Comparison of ENCODE assay signal across 25 cellular contexts in the genomic region with DNA sequence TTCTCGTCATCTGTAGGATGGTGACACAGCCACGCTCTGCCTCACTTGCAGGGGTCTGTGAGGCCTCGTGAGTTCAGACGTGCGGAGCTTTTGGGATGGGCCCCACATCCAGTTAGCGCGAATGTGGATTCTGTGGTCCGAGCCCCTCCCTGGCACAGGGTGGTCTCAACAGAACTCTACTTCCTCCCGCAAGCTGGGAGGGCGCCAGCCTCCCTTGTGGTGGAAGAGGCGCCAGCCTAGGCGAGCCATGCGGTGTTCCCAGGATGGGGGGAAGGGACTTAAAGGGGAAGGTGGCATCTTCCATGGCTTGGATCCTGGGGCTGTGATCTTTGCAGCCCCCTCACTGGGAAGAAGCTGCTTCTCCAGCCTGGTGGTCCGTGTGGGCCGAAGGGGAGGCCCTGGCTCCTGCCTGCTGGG. TPM values are rescaled to one million over a fixed set of nuclear protein-coding genes. Genes with fewer than 3 reads are reported as not detected.
A peak's percentile ranks its signal among the peaks of the same experiment; 100 is the strongest.
DNase-seq lines count a peak whose midpoint lies in the region; ATAC-seq and TF ChIP-seq lines count a peak whose summit lies in the region.
"Had no signal": no experiment of that assay in that cellular context is flagged by ENCODE, and none has a peak within 500 bp of the region (broad histone marks: within the 10 kb centered on the region; RNA-seq: fewer than 3 reads in every experiment).

No MANE protein-coding gene starts in this region.

- H3K27me3 Mint-ChIP-seq in endodermal cell (ENCODE audit: insufficient read depth), result peaks cover 14% of the 10 kb centered on the region

- intact Hi-C loops in lower lobe of right lung (cut with DNase I), result no loop called here

- H3K4me3 Mint-ChIP-seq in endodermal cell, result no peak overlapping the region
- H3K4me3 Mint-ChIP-seq: activated T-helper 1 cell treated with anti-CD3 and anti-CD28 coated beads, Interleukin-12 subunit alpha, Interleukin-12 subunit beta, Interleukin-2, Interleukin-4 antibody, amounts not matched to agents 30 ng/mL and 10 ng/mL and 1 ng/mL, durations not matched to agents 14 hours and 24 hours and 36 hours; immature natural killer cell; naive thymus-derived CD8-positive, alpha-beta T cell; stimulated activated memory B cell treated with anti-CD40 and anti-IgM and Interleukin-4, amounts not matched to agents 10 μg/mL and 1 μg/mL and 100 μg/mL, for 72 hours; T-helper 17 cell had no signal

- no peak overlapping the region for H3K9ac ChIP-seq in endodermal cell (ENCODE audit: extremely low read depth, low read length, poor library complexity, severe bottlenecking)

- H3K9me3 Mint-ChIP-seq in endodermal cell, result no peaks in the 10 kb centered on the region
- H3K9me3 Mint-ChIP-seq: activated naive CD4-positive, alpha-beta T cell treated with anti-CD3 and anti-CD28 coated beads, Interleukin-2, amount 50 U/mL, for 72 hours; activated T-helper 1 cell treated with anti-CD3 and anti-CD28 coated beads, Interleukin-12 subunit alpha, Interleukin-12 subunit beta, Interleukin-2, Interleukin-4 antibody, amounts not matched to agents 30 ng/mL and 10 ng/mL and 1 ng/mL, durations not matched to agents 14 hours and 24 hours and 36 hours; immature natural killer cell; naive thymus-derived CD8-positive, alpha-beta T cell; stimulated activated memory B cell treated with anti-CD40 and anti-IgM and Interleukin-4, amounts not matched to agents 10 μg/mL and 1 μg/mL and 100 μg/mL, for 72 hours had no signal

- DNase-seq in Ammon's horn (ENCODE audit: low spot score), result peak; percentile 43
- DNase-seq in GM10248 (ENCODE audit: extremely low spot score), result peak; percentile 16
- peak; percentile 39 for DNase-seq in endodermal cell
- DNase-seq in pons (ENCODE audit: low spot score), result peak; percentile 51
- no peak for DNase-seq in GM19240 (ENCODE audit: insufficient read length, low spot score)
- no peak for DNase-seq in lower lobe of right lung
- DNase-seq: activated CD4-positive, alpha-beta T cell treated with anti-CD3 and anti-CD28 coated beads for 48 hours; gastrocnemius medialis; immature natural killer cell; KBM-7; left ventricle myocardium inferior; NCI-H1105 treated with DMSO at 0.1 percent for 48 hours; NCI-H2029; NCI-H2227 treated with DMSO at 0.1 percent for 48 hours; stimulated activated CD4-positive, alpha-beta T cell treated with anti-CD3 and anti-CD28 coated beads, Interleukin-12 subunit alpha, Interleukin-12 subunit beta, amount 100 ng/mL, for 4 hours; stimulated activated CD4-positive, alpha-beta T cell treated with anti-CD3 and anti-CD28 coated beads, Interleukin-4, amount 100 ng/mL, for 1 hour; T-helper 17 cell; uterus had no signal

- no peak for ATAC-seq in HG02852 (IDR thresholded peaks at IDR 0.05; ENCODE audit: unreplicated experiment)
- ATAC-seq in lower lobe of right lung, result no peak
- ATAC-seq: activated naive CD4-positive, alpha-beta T cell treated with anti-CD3 and anti-CD28 coated beads, Interleukin-2, amount 50 U/mL, for 72 hours; gastrocnemius medialis; GM12878; naive thymus-derived CD8-positive, alpha-beta T cell; pancreas; stimulated activated memory B cell treated with anti-CD40 and anti-IgM and Interleukin-4, amounts not matched to agents 10 μg/mL and 1 μg/mL and 100 μg/mL, for 72 hours; T-helper 17 cell had no signal

- H3K27ac ChIP-seq in endodermal cell (ENCODE audit: low read depth, low read length), result no peak overlapping the region
- H3K27ac ChIP-seq in lower lobe of right lung, result no peak overlapping the region
- H3K27ac ChIP-seq: gastrocnemius medialis, left ventricle myocardium inferior, pancreas, uterus had no signal

- no peaks in the 10 kb centered on the region for H3K9me3 ChIP-seq in endodermal cell (ENCODE audit: control insufficient read depth, low read length)
- no peaks in the 10 kb centered on the region for H3K9me3 ChIP-seq in lower lobe of right lung
- H3K9me3 ChIP-seq: gastrocnemius medialis, left ventricle myocardium inferior, pancreas, uterus had no signal

- no peaks in the 10 kb centered on the region for H3K36me3 ChIP-seq in endodermal cell (ENCODE audit: control insufficient read depth, insufficient read depth, low read length)
- H3K36me3 ChIP-seq in lower lobe of right lung, result no peaks in the 10 kb centered on the region
- H3K36me3 ChIP-seq: gastrocnemius medialis, left ventricle myocardium inferior, pancreas, uterus had no signal

- H3K4me3 ChIP-seq in endodermal cell (ENCODE audit: low read length) (no peak overlapping the region), lower lobe of right lung (no peak overlapping the region)
- H3K4me3 ChIP-seq: gastrocnemius medialis, GM12878, left ventricle myocardium inferior, pancreas, uterus had no signal

- CTCF ChIA-PET in GM10248 (lab: Yijun Ruan, JAX), result interaction anchor here (0.7 kb wide), 1 partner anchor 12 kb away, joined by 3 read pairs; no protein-coding TSS in a partner anchor

- no peaks in the 10 kb centered on the region for H3K36me3 Mint-ChIP-seq in endodermal cell (ENCODE audit: low read depth)
- H3K36me3 Mint-ChIP-seq: activated naive CD4-positive, alpha-beta T cell treated with anti-CD3 and anti-CD28 coated beads, Interleukin-2, amount 50 U/mL, for 72 hours; immature natural killer cell had no signal

- H3K4me1 ChIP-seq in endodermal cell (ENCODE audit: control insufficient read depth, insufficient read depth, low read length) (no peaks in the 10 kb centered on the region), lower lobe of right lung (peaks cover 3% of the 10 kb centered on the region)

- H3K27ac Mint-ChIP-seq in endodermal cell, result no peak overlapping the region
- H3K27ac Mint-ChIP-seq: activated T-helper 1 cell treated with anti-CD3 and anti-CD28 coated beads, Interleukin-12 subunit alpha, Interleukin-12 subunit beta, Interleukin-2, Interleukin-4 antibody, amounts not matched to agents 30 ng/mL and 10 ng/mL and 1 ng/mL, durations not matched to agents 14 hours and 24 hours and 36 hours; immature natural killer cell; stimulated activated memory B cell treated with anti-CD40 and anti-IgM and Interleukin-4, amounts not matched to agents 10 μg/mL and 1 μg/mL and 100 μg/mL, for 72 hours; T-helper 17 cell had no signal

- H3K4me1 Mint-ChIP-seq in endodermal cell, result peaks cover 9% of the 10 kb centered on the region

- 76 to 93% methylated on average over 5 to 15 of the region's 15 CpGs for WGBS in endodermal cell (ENCODE audit: insufficient coverage in 1 of 2, insufficient read length in 1 of 2), 2 experiments

- H3K27me3 ChIP-seq in endodermal cell (ENCODE audit: control insufficient read depth, insufficient read depth, low read length, poor library complexity, severe bottlenecking) (peaks cover 6% of the 10 kb centered on the region), lower lobe of right lung (ENCODE audit: low read depth) (peaks cover 16% of the 10 kb centered on the region)
- H3K27me3 ChIP-seq: gastrocnemius medialis, pancreas had no signal

- POLR2A ChIA-PET in GM10248 (lab: Yijun Ruan, JAX), result no interaction called here

- TF ChIP-seq CTCF in GM10248 (IDR thresholded peaks at IDR 0.05; ENCODE audit: control extremely low read depth, extremely low read depth, low read depth, missing control alignments), result no peak
- TF ChIP-seq CTCF in endodermal cell (conservative IDR thresholded peaks at IDR 0.05), result no peak
- TF ChIP-seq CTCF in lower lobe of right lung (IDR thresholded peaks at IDR 0.05), result no peak

RNA-seq across cellular contexts. Expression of a gene that starts 1.4 kb away (rescaled TPM):
- total RNA-seq in endodermal cell (1 to 10 TPM; 3.6 to 5.0 TPM), lower lobe of right lung (0.53 TPM)
- polyA plus RNA-seq in endodermal cell (2013, experiment 1 of 2), result 1.00 TPM
- 0.66 TPM for polyA plus RNA-seq in endodermal cell (2013, experiment 2 of 2)
- polyA plus RNA-seq: immature natural killer cell; naive thymus-derived CD8-positive, alpha-beta T cell had no signal

Comparison
In these comparisons a context has a peak if more than half of its experiments do, and no peak if none do; other contexts are left out.
1. DNase-seq: peak in Ammon's horn (single experiment), GM10248 (single experiment), endodermal cell (single experiment) and pons (single experiment); none in GM19240 (single experiment) and lower lobe of right lung (single experiment).